Comparison of ENCODE assay signal across 36 cellular contexts in the genomic region with DNA sequence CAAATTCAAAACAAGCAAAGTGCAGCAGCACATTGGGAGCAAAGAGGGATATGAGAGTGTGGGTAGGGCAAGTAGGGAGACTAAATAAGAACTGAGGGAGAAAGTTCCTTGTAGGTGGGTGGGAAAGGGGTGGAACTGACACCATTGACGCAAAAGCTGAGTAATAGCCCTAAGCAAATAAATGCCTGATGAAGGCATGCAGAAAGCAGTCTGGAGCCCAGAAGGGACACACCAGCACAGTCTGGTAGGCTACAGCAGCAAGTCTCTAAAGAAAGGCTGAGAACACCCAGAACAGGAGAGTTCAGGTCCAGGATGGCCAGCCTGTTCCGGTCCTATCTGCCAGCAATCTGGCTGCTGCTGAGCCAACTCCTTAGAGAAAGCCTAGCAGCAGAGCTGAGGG. TPM values are rescaled to one million over a fixed set of nuclear protein-coding genes. Genes with fewer than 3 reads are reported as not detected.
DNase-seq lines count a peak whose midpoint lies in the region; ATAC-seq, FAIRE-seq and TF ChIP-seq lines count a peak whose summit lies in the region.
"Had no signal": no experiment of that assay in that cellular context is flagged by ENCODE, and none has a peak within 500 bp of the region (broad histone marks: within the 10 kb centered on the region; RNA-seq: fewer than 3 reads in every experiment).

A gene (plus strand): TSS at position 208 of the 400 bp plus-strand sequence. CDS start 105 bp downstream, at position 313.

- H3K4me3 ChIP-seq in A549 (peak within 1 kb of the TSS; percentile 37), brain microvascular endothelial cell (ENCODE audit: low read depth, low read length) (no peak within 1 kb of the TSS), sigmoid colon (no peak within 1 kb of the TSS)
- H3K4me3 ChIP-seq: coronary artery, esophagus muscularis mucosa, prostate gland, thyroid gland had no signal

- no peaks in the 10 kb centered on the region for H3K36me3 ChIP-seq in brain microvascular endothelial cell (replicated peaks)
- no peaks in the 10 kb centered on the region for H3K36me3 ChIP-seq in sigmoid colon
- H3K36me3 ChIP-seq: esophagus muscularis mucosa, neutrophil, prostate gland, thyroid gland had no signal

- CTCF ChIA-PET in A549 (lab: Yijun Ruan, JAX): interaction anchor here (0.9 to 1.7 kb wide), 3 partner anchors 18 to 359 kb away, joined by 3 to 6 read pairs (median 4); no protein-coding TSS in a partner anchor

- FAIRE-seq in A549 (lab: Jason Lieb, UNC): peak; percentile 85
- FAIRE-seq: GM19239, islet of Langerhans had no signal

- TF ChIP-seq POLR2A in A549 (IDR thresholded peaks at IDR 0.05; ENCODE audit: low read length) (peak; percentile 76), sigmoid colon (IDR thresholded peaks at IDR 0.05) (no peak)

- TF ChIP-seq CTCF in A549 (IDR thresholded peaks at IDR 0.05) (no peak), brain microvascular endothelial cell (IDR thresholded peaks at IDR 0.05; ENCODE audit: low read depth, low read length, missing control alignments) (no peak), sigmoid colon (IDR thresholded peaks at IDR 0.05) (no peak)

- TF ChIP-seq EP300 in A549 (IDR thresholded peaks at IDR 0.05): peak in 1 of 2 experiments; percentile 48; a peak in 2 of 5 replicates
- TF ChIP-seq EP300 in sigmoid colon (IDR thresholded peaks at IDR 0.05): no peak

- H3K27ac ChIP-seq in A549 (peak within 1 kb of the TSS; percentile 78 to 89), brain microvascular endothelial cell (no peak within 1 kb of the TSS), sigmoid colon (no peak within 1 kb of the TSS)
- H3K27ac ChIP-seq: coronary artery, esophagus muscularis mucosa, HL-60, neutrophil, prostate gland, thyroid gland had no signal

- intact Hi-C loops in sigmoid colon (cut with DNase I): no loop called here

- ATAC-seq in A549: peak; percentile 97 to 98
- ATAC-seq in GM18498 (IDR thresholded peaks at IDR 0.05; ENCODE audit: unreplicated experiment): no peak
- no peak for ATAC-seq in HG02798 (IDR thresholded peaks at IDR 0.05; ENCODE audit: poor library complexity, unreplicated experiment)
- ATAC-seq: activated T-cell treated with anti-CD3 and anti-CD28 coated beads, Interleukin-2, amount 50 U/mL, for 72 hours; CD8-positive, alpha-beta T cell; effector memory CD8-positive, alpha-beta T cell; HCT116; left ventricle myocardium superior; Panc1; stimulated activated naive CD8-positive, alpha-beta T cell treated with anti-CD3 and anti-CD28 coated beads, Interleukin-15, amount 100 ng/mL, for 72 hours had no signal

- H3K9me3 ChIP-seq in A549: no peaks in the 10 kb centered on the region
- no peaks in the 10 kb centered on the region for H3K9me3 ChIP-seq in sigmoid colon
- H3K9me3 ChIP-seq: neutrophil, prostate gland, thyroid gland had no signal

- in situ Hi-C loops in brain microvascular endothelial cell (cut with HindIII; ENCODE audit: low pct_ligation_motif_present, low sequenced_read_pairs): no loop called here

- H3K4me1 ChIP-seq in A549 (peaks cover 22% of the 10 kb centered on the region), sigmoid colon (no peaks in the 10 kb centered on the region)
- H3K4me1 ChIP-seq: esophagus muscularis mucosa, prostate gland, thyroid gland had no signal

- peak within 1 kb of the TSS; percentile 86 for H3K4me2 ChIP-seq in A549

- TF ChIP-seq RAD21 in A549 (conservative IDR thresholded peaks at IDR 0.05 in 1 of 2, IDR thresholded peaks at IDR 0.05 in 1 of 2): 0 out of 5 replicates have a peak, but pooled peaks of 1 of the 2 experiments have one; percentile 8

- H3K27me3 ChIP-seq in brain microvascular endothelial cell (replicated peaks) (no peaks in the 10 kb centered on the region), sigmoid colon (no peaks in the 10 kb centered on the region)
- H3K27me3 ChIP-seq: esophagus muscularis mucosa, neutrophil, thyroid gland had no signal

- DNase-seq in A549 (ENCODE audit: low read depth in 1 of 2, low spot score in 1 of 2) (peak; percentile 58 to 93), HT-29 (ENCODE audit: low spot score) (peak; percentile 47), brain microvascular endothelial cell (peak; percentile 49), glomerular visceral epithelial cell (ENCODE audit: extremely low spot score) (peak; percentile 8), SHP77 (lab: John Stamatoyannopoulos, UW) (no peak), sigmoid colon (no peak)
- DNase-seq: 8988T; activated CD4-positive, alpha-beta T cell treated with anti-CD3 and anti-CD28 coated beads, Interleukin-2, amount 50 U/mL, for 4 hours; activated CD4-positive, CD25-positive, alpha-beta regulatory T cell; activated naive CD4-positive, alpha-beta T cell; activated T-cell treated with anti-CD3 and anti-CD28 coated beads, Interleukin-2, amount 50 U/mL, for 72 hours; CD8-positive, alpha-beta T cell; DMS153; effector memory CD8-positive, alpha-beta T cell; GF-D8; left ventricle myocardium superior; NCI-H1092 treated with DMSO at 0.1 percent for 48 hours; NCI-H187 treated with DMSO at 0.1 percent for 48 hours; NCI-H2171 treated with DMSO at 0.1 percent for 48 hours; NCI-H524; NK-92 treated with Interleukin-12 subunit alpha and Interleukin-12 subunit beta, amount 100 ng/mL, for 24 hours; stimulated activated naive CD8-positive, alpha-beta T cell treated with anti-CD3 and anti-CD28 coated beads, Interleukin-15, amount 100 ng/mL, for 72 hours; T-helper 1 cell; thyroid gland had no signal

- POLR2A ChIA-PET in A549 (lab: Yijun Ruan, JAX): interaction anchor here (1.0 to 2.2 kb wide), 2 partner anchors 32 to 206 kb away, joined by 3 to 13 read pairs; a partner anchor contains a TSS

- WGBS in A549 (ENCODE audit: missing lambda C conversion rate): 0% methylated on average over 2 of the region's 2 CpGs
- whole genome bisulfite sequencing in sigmoid colon, 2 donors: 91 to 93% methylated on average over 2 of the region's 2 CpGs

TF ChIP-seq in A549, 52 proteins besides CTCF, POLR2A, EP300 and RAD21:
- TF ChIP-seq ZNF302 (CRISPR knock-in tag; IDR thresholded peaks at IDR 0.05) (no peak), HOXB5 (CRISPR knock-in tag; IDR thresholded peaks at IDR 0.05) (0 out of 2 replicates have a peak, but pooled peaks have one; percentile 11), JUN (IDR thresholded peaks at IDR 0.05) (peak; percentile 40 to 72; a peak in 3 of 5 replicates), GATA3 (IDR thresholded peaks at IDR 0.05; ENCODE audit: borderline replicate concordance) (peak; percentile 57; the same call in 1 of the 2 replicates), CEBPB (IDR thresholded peaks at IDR 0.05) (0 out of 4 replicates have a peak, but pooled peaks of 1 of the 2 experiments have one; percentile 10), FOSL2 (IDR thresholded peaks at IDR 0.05) (peak; percentile 36; the same call in 1 of the 2 replicates), FOSL2 (CRISPR knock-in tag; IDR thresholded peaks at IDR 0.05) (peak; percentile 73), POLR2AphosphoS2 (conservative IDR thresholded peaks at IDR 0.05; ENCODE audit: low read length) (no peak)
- TF ChIP-seq, protein P1, sequence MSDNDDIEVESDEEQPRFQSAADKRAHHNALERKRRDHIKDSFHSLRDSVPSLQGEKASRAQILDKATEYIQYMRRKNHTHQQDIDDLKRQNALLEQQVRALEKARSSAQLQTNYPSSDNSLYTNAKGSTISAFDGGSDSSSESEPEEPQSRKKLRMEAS (IDR thresholded peaks at IDR 0.05): peak; percentile 62
- TF ChIP-seq, protein P2, sequence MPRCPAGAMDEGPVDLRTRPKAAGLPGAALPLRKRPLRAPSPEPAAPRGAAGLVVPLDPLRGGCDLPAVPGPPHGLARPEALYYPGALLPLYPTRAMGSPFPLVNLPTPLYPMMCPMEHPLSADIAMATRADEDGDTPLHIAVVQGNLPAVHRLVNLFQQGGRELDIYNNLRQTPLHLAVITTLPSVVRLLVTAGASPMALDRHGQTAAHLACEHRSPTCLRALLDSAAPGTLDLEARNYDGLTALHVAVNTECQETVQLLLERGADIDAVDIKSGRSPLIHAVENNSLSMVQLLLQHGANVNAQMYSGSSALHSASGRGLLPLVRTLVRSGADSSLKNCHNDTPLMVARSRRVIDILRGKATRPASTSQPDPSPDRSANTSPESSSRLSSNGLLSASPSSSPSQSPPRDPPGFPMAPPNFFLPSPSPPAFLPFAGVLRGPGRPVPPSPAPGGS (IDR thresholded peaks at IDR 0.05): peak; percentile 87
- TF ChIP-seq, protein P3, sequence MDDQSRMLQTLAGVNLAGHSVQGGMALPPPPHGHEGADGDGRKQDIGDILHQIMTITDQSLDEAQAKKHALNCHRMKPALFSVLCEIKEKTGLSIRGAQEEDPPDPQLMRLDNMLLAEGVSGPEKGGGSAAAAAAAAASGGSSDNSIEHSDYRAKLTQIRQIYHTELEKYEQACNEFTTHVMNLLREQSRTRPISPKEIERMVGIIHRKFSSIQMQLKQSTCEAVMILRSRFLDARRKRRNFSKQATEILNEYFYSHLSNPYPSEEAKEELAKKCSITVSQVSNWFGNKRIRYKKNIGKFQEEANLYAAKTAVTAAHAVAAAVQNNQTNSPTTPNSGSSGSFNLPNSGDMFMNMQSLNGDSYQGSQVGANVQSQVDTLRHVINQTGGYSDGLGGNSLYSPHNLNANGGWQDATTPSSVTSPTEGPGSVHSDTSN (IDR thresholded peaks at IDR 0.05): 0 out of 2 replicates have a peak, but pooled peaks have one; percentile 21
TF ChIP-seq in A549: peak in this region for 8.

RNA-seq across cellular contexts. Expression of the gene that starts here (rescaled TPM):
- polyA plus RNA-seq in A549 (2011; rRNA removed) (54.0 and 77.5 TPM in 2 replicates), A549 (2017; fragmentation: RNase III; extraction: RNeasy Plus Mini Kit Qiagen cat#74134 plus additional on column Dnase treatment) (8.6 to 12.1 TPM (median 11.5 TPM) in 3 replicates), sigmoid colon (not detected)
- 11.3 and 12.9 TPM in 2 replicates for polyA plus RNA-seq in A549 (2012; cell fraction: cytosol; rRNA removed)
- polyA plus RNA-seq in A549 (2012; cell fraction: nucleus; rRNA removed): 7.0 and 9.8 TPM in 2 replicates
- polyA minus RNA-seq in A549 (2011; rRNA and poly(A)+ RNA removed): 16.8 and 18.1 TPM in 2 replicates
- total RNA-seq in HT-29 (2014; rRNA removed; shearing (Covaris generic)): 0.20 TPM in 1 of 2 replicates, not detected in the other
- not detected for total RNA-seq in sigmoid colon
- total RNA-seq: activated T-cell treated with anti-CD3 and anti-CD28 coated beads, Interleukin-2, amount 50 U/mL, for 72 hours; CD8-positive, alpha-beta T cell; esophagus muscularis mucosa; left ventricle myocardium superior; prostate gland; skeletal muscle tissue; thyroid gland had no signal

Comparison
In these comparisons a context has a peak if more than half of its experiments do, and no peak if none do; other contexts are left out.
1. RNA of the gene that starts here (polyA plus RNA-seq): 7.0 to 77.5 TPM in A549; not detected in sigmoid colon; every median in the first group is over 4 times any median in the second.
2. Peak in DNase-seq in HT-29; RNA of the gene not detected or under 1 TPM.
3. ATAC-seq: peak in A549 (2 of 2); none in GM18498 (single experiment) and HG02798 (single experiment).
4. DNase-seq: peak in A549 (2 of 2), brain microvascular endothelial cell (single experiment) and glomerular visceral epithelial cell (single experiment); none in SHP77 (0 of 2) and sigmoid colon (single experiment).
5. H3K27ac ChIP-seq: peak in A549 (2 of 2); none in brain microvascular endothelial cell (single experiment) and sigmoid colon (0 of 4).